In genomic region chrX:118345401-118346257, GRCh38 we compare ENCODE assay signal across 1 cellular context.
TF ChIP-seq lines count a peak whose summit lies in the region.

WDR44 (plus strand) TSS chrX:118346106; CDS start chrX:118346504, 398 bp downstream.

TF ChIP-seq in K562, 482 proteins besides CTCF, POLR2A, EP300 and RAD21 (continued from another document and continues in another):
- TF ChIP-seq STAT6 (CRISPR knock-in tag; IDR thresholded peaks at IDR 0.05): no peak
- TF ChIP-seq BRD4 (IDR thresholded peaks at IDR 0.05): no peak
- peak; percentile 27 for TF ChIP-seq CCNT2 (IDR thresholded peaks at IDR 0.05; ENCODE audit: borderline replicate concordance, extremely low read depth, insufficient read length, low read depth, low read length)
- TF ChIP-seq ZNF639 (CRISPR knock-in tag; conservative IDR thresholded peaks at IDR 0.05 in 1 of 2, IDR thresholded peaks at IDR 0.05 in 1 of 2): peak in 1 of 2 experiments; percentile 26; a peak in 1 of 4 replicates
- no peak for TF ChIP-seq SETDB1 (IDR thresholded peaks at IDR 0.05; ENCODE audit: low read length)
- TF ChIP-seq NEUROD1 (IDR thresholded peaks at IDR 0.05; ENCODE audit: borderline replicate concordance, low read depth, low read length, partially characterized antibody): no peak
- TF ChIP-seq RREB1 (CRISPR knock-in tag; IDR thresholded peaks at IDR 0.05): no peak
- TF ChIP-seq CSDE1 (IDR thresholded peaks at IDR 0.05): no peak
- TF ChIP-seq VEZF1 (CRISPR knock-in tag; IDR thresholded peaks at IDR 0.05): peak; percentile 86
- no peak for TF ChIP-seq TGIF2 (CRISPR knock-in tag; IDR thresholded peaks at IDR 0.05)
- peak; percentile 72 for TF ChIP-seq HMGN3 (IDR thresholded peaks at IDR 0.05; ENCODE audit: borderline replicate concordance, extremely low read depth, insufficient read length, low read depth, low read length)
- no peak for TF ChIP-seq NR2C1 (IDR thresholded peaks at IDR 0.05)
- no peak for TF ChIP-seq NR2C1 (tag; IDR thresholded peaks at IDR 0.05)
- TF ChIP-seq ATF1 (CRISPR knock-in tag; IDR thresholded peaks at IDR 0.05): no peak
- TF ChIP-seq ATF1 (tag; IDR thresholded peaks at IDR 0.05): peak; percentile 47; the same call in 1 of the 2 replicates
- 0 out of 4 replicates have a peak, but pooled peaks of 1 of the 2 experiments have one; percentile 3 for TF ChIP-seq RCOR1 (IDR thresholded peaks at IDR 0.05; ENCODE audit: borderline replicate concordance in 1 of 2, low read depth in 2 of 2, low read length in 2 of 2)
- no peak for TF ChIP-seq ZNF444 (CRISPR knock-in tag; IDR thresholded peaks at IDR 0.05)
- TF ChIP-seq ZNF212 (CRISPR knock-in tag; IDR thresholded peaks at IDR 0.05): no peak
- 0 out of 2 replicates have a peak, but pooled peaks have one; percentile 28 for TF ChIP-seq MXI1 (IDR thresholded peaks at IDR 0.05; ENCODE audit: low read depth, low read length)
- TF ChIP-seq RBFOX2 (IDR thresholded peaks at IDR 0.05; ENCODE audit: low read depth, low read length): peak; percentile 94; the same call in 1 of the 2 replicates
- no peak for TF ChIP-seq ZNF280A (IDR thresholded peaks at IDR 0.05; ENCODE audit: low read depth, partially characterized antibody)
- TF ChIP-seq NFIX (CRISPR knock-in tag; IDR thresholded peaks at IDR 0.05; ENCODE audit: low read depth): no peak
- TF ChIP-seq KLF16 (IDR thresholded peaks at IDR 0.05): no peak
- TF ChIP-seq TFAP4 (CRISPR knock-in tag; IDR thresholded peaks at IDR 0.05; ENCODE audit: borderline replicate concordance): peak; percentile 96
- no peak for TF ChIP-seq FOXA3 (CRISPR knock-in tag; conservative IDR thresholded peaks at IDR 0.05 in 1 of 2, IDR thresholded peaks at IDR 0.05 in 1 of 2)
- TF ChIP-seq HMG20A (CRISPR knock-in tag; conservative IDR thresholded peaks at IDR 0.05): no peak
- TF ChIP-seq ZNF79 (CRISPR knock-in tag; IDR thresholded peaks at IDR 0.05; ENCODE audit: low read depth): no peak
- peak; percentile 45; the same call in 1 of the 2 replicates for TF ChIP-seq LCOR (CRISPR knock-in tag; IDR thresholded peaks at IDR 0.05)
- peak; percentile 71 for TF ChIP-seq ZFX (CRISPR knock-in tag; IDR thresholded peaks at IDR 0.05)
- no peak for TF ChIP-seq ID3 (CRISPR knock-in tag; IDR thresholded peaks at IDR 0.05)
- no peak for TF ChIP-seq ID3 (tag; IDR thresholded peaks at IDR 0.05)
- TF ChIP-seq TCF15 (CRISPR knock-in tag; IDR thresholded peaks at IDR 0.05): no peak
- peak in 1 of 2 experiments; percentile 7; a peak in 1 of 4 replicates for TF ChIP-seq FOXK2 (conservative IDR thresholded peaks at IDR 0.05 in 1 of 2, IDR thresholded peaks at IDR 0.05 in 1 of 2; ENCODE audit: low read depth in 2 of 2)
- peak; percentile 17 for TF ChIP-seq TAF9B (IDR thresholded peaks at IDR 0.05; ENCODE audit: partially characterized antibody)
- TF ChIP-seq ZNF140 (CRISPR knock-in tag; IDR thresholded peaks at IDR 0.05): no peak
- TF ChIP-seq CREM (IDR thresholded peaks at IDR 0.05; ENCODE audit: low read depth): peak; percentile 40
- no peak for TF ChIP-seq ARNT (IDR thresholded peaks at IDR 0.05)
- TF ChIP-seq TARDBP (IDR thresholded peaks at IDR 0.05): no peak
- peak; percentile 92 for TF ChIP-seq HNRNPLL (IDR thresholded peaks at IDR 0.05; ENCODE audit: low read depth, low read length, poor library complexity, severe bottlenecking)
- TF ChIP-seq XRCC4 (IDR thresholded peaks at IDR 0.05; ENCODE audit: extremely low read depth, insufficient read depth, insufficient read length): no peak
- TF ChIP-seq ZNF830 (CRISPR knock-in tag; IDR thresholded peaks at IDR 0.05): no peak
- no peak for TF ChIP-seq ZEB2 (IDR thresholded peaks at IDR 0.05)
- TF ChIP-seq YBX1 (IDR thresholded peaks at IDR 0.05): no peak
- TF ChIP-seq EGR1 (conservative IDR thresholded peaks at IDR 0.05): peak; percentile 98
- TF ChIP-seq FOXK1 (CRISPR knock-in tag; IDR thresholded peaks at IDR 0.05; ENCODE audit: borderline replicate concordance): no peak
- TF ChIP-seq C11orf30 (IDR thresholded peaks at IDR 0.05; ENCODE audit: low read depth): no peak
- TF ChIP-seq NFRKB (IDR thresholded peaks at IDR 0.05; ENCODE audit: low read depth): no peak
- peak in 1 of 2 experiments; percentile 89; a peak in 3 of 4 replicates for TF ChIP-seq MAZ (CRISPR knock-in tag; conservative IDR thresholded peaks at IDR 0.05 in 1 of 2, IDR thresholded peaks at IDR 0.05 in 1 of 2)
- no peak for TF ChIP-seq PBX2 (CRISPR knock-in tag; IDR thresholded peaks at IDR 0.05; ENCODE audit: low read depth)
- TF ChIP-seq PBX2 (tag; conservative IDR thresholded peaks at IDR 0.05; ENCODE audit: low read depth): peak; percentile 77
- TF ChIP-seq MEIS2 (IDR thresholded peaks at IDR 0.05; ENCODE audit: partially characterized antibody): peak; percentile 87
- TF ChIP-seq ETV5 (CRISPR knock-in tag; IDR thresholded peaks at IDR 0.05; ENCODE audit: low read depth): peak; percentile 98
- TF ChIP-seq MAX (CRISPR knock-in tag; IDR thresholded peaks at IDR 0.05): peak; percentile 13; the same call in 1 of the 2 replicates
